ENCODE assay signal across 1 cellular context in the genomic region with DNA sequence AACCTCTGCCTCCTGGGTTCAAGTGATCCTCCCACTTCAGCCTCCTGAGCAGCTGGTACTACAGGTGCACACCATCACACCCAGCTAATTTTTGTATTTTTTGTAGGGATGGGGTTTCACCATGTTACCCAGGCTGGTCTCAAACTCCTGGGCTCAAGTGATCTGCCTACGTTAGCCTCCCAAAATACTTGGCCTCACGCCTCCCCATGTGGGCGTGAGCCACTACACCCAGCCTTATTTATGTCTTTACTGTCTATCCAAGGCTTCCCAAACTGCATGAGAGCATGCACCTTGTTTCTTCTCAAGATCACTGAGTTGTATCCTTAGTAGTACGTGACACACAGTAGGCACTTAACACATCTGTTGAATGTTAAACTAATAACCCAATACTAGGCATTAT.
TF ChIP-seq lines count a peak whose summit lies in the region.

No MANE protein-coding gene starts in this region.

TF ChIP-seq in GM12878, 131 proteins besides CTCF, POLR2A, EP300 and RAD21:
- no peak for TF ChIP-seq RAD51 (IDR thresholded peaks at IDR 0.05)
- no peak for TF ChIP-seq SUPT20H (IDR thresholded peaks at IDR 0.05; ENCODE audit: borderline replicate concordance, control insufficient read depth, low read depth, low read length)
- TF ChIP-seq EZH2 (IDR thresholded peaks at IDR 0.05; ENCODE audit: borderline replicate concordance, control insufficient read depth, low read depth, low read length): no peak
- no peak for TF ChIP-seq RFX5 (IDR thresholded peaks at IDR 0.05; ENCODE audit: low read depth, low read length)
- TF ChIP-seq TBL1XR1 (IDR thresholded peaks at IDR 0.05; ENCODE audit: low read depth, low read length): no peak
- TF ChIP-seq, protein P1, sequence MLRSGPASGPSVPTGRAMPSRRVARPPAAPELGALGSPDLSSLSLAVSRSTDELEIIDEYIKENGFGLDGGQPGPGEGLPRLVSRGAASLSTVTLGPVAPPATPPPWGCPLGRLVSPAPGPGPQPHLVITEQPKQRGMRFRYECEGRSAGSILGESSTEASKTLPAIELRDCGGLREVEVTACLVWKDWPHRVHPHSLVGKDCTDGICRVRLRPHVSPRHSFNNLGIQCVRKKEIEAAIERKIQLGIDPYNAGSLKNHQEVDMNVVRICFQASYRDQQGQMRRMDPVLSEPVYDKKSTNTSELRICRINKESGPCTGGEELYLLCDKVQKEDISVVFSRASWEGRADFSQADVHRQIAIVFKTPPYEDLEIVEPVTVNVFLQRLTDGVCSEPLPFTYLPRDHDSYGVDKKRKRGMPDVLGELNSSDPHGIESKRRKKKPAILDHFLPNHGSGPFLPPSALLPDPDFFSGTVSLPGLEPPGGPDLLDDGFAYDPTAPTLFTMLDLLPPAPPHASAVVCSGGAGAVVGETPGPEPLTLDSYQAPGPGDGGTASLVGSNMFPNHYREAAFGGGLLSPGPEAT (IDR thresholded peaks at IDR 0.05; ENCODE audit: low read depth): no peak
- no peak for TF ChIP-seq SMC3 (IDR thresholded peaks at IDR 0.05; ENCODE audit: borderline replicate concordance, low read length)
- TF ChIP-seq RELA (IDR thresholded peaks at IDR 0.05; ENCODE audit: borderline replicate concordance, partially characterized antibody): no peak
